8 cellular contexts compared by ENCODE assay signal in genomic region chr2:9844581-9844980, GRCh38.
A peak's percentile ranks its signal among the peaks of the same experiment; 100 is the strongest.
DNase-seq lines count a peak whose midpoint lies in the region; ATAC-seq and TF ChIP-seq lines count a peak whose summit lies in the region.

No MANE protein-coding gene starts in this region.

- H2AFZ ChIP-seq in KMS-11 (ENCODE audit: low read depth), result peak overlapping the region; percentile 89; the same call in 1 of the 2 replicates

- H3K4me3 ChIP-seq in KMS-11 (IDR thresholded peaks at IDR 0.05; ENCODE audit: insufficient read depth, low read depth, low read length) (no peak overlapping the region), astrocyte of the spinal cord (ENCODE audit: low read depth, low read length) (peak overlapping the region; percentile 73), muscle layer of duodenum (ENCODE audit: low read depth in 1 of 2, low read length in 2 of 2) (peak overlapping the region; percentile 71 to 78)

- H3K79me2 ChIP-seq in KMS-11 (ENCODE audit: insufficient read depth, low read depth), result no peaks in the 10 kb centered on the region; the same call in 1 of the 2 replicates

- TF ChIP-seq CTCF in KMS-11 (conservative IDR thresholded peaks at IDR 0.05; ENCODE audit: low read depth, low read length), result no peak
- no peak for TF ChIP-seq CTCF in astrocyte of the spinal cord (IDR thresholded peaks at IDR 0.05; ENCODE audit: low read depth, low read length)

- H3K4me1 ChIP-seq in KMS-11 (ENCODE audit: low read depth, poor library complexity, severe bottlenecking) (peaks cover 31% of the 10 kb centered on the region), muscle layer of duodenum (ENCODE audit: control insufficient read depth in 1 of 2, insufficient read depth in 2 of 2, low read length in 2 of 2) (peaks cover 0 to 12% of the 10 kb centered on the region in 2 donors)

- in situ Hi-C loops in astrocyte of the spinal cord (cut with HindIII; ENCODE audit: low sequenced_read_pairs), result no loop called here

- no peak for ATAC-seq in GM21825 (IDR thresholded peaks at IDR 0.05; ENCODE audit: unreplicated experiment)

- peak overlapping the region; percentile 84; the same call in 1 of the 2 replicates for H3K27ac ChIP-seq in KMS-11
- no peak overlapping the region for H3K27ac ChIP-seq in muscle layer of duodenum (ENCODE audit: low read length)

- peak overlapping the region; percentile 80; the same call in 1 of the 2 replicates for H3K9ac ChIP-seq in KMS-11

- H4K20me1 ChIP-seq in KMS-11 (ENCODE audit: insufficient read depth), result no peaks in the 10 kb centered on the region

- peak overlapping the region; percentile 79 for H3K4me2 ChIP-seq in KMS-11

- H3K9me3 ChIP-seq in muscle layer of duodenum (ENCODE audit: control insufficient read depth in 1 of 2, low read length in 2 of 2), result no peaks in the 10 kb centered on the region

- H3K36me3 ChIP-seq in KMS-11 (ENCODE audit: insufficient read depth) (no peaks in the 10 kb centered on the region; the same call in 1 of the 2 replicates), muscle layer of duodenum (ENCODE audit: control insufficient read depth in 1 of 2, insufficient read depth in 2 of 2, low read length in 2 of 2) (peaks cover 0 to 8% of the 10 kb centered on the region in 2 donors)

- no peaks in the 10 kb centered on the region for H3K27me3 ChIP-seq in KMS-11 (ENCODE audit: insufficient read depth, low read depth)
- no peaks in the 10 kb centered on the region for H3K27me3 ChIP-seq in muscle layer of duodenum (ENCODE audit: low read depth, low read length)

- DNase-seq in NOMO-1 (lab: John Stamatoyannopoulos, UW; ENCODE audit: unreplicated experiment in 2 of 2) (peak; percentile 5 to 42), NOMO-1 treated with dmso at 0.1 percent for 144 hours (lab: John Stamatoyannopoulos, UW; ENCODE audit: unreplicated experiment) (no peak), astrocyte of the spinal cord (ENCODE audit: low read depth, low spot score) (peak; percentile 29), NCI-H345 treated with DMSO at 0.1 percent for 48 hours (lab: John Stamatoyannopoulos, UW; ENCODE audit: unreplicated experiment) (no peak)
- no peak for DNase-seq in NK-92 treated with Interleukin-12 subunit alpha and Interleukin-12 subunit beta, amount 100 ng/mL, for 24 hours (lab: John Stamatoyannopoulos, UW)

Comparison
In these comparisons a context has a peak if more than half of its experiments do, and no peak if none do; other contexts are left out.
1. DNase-seq: peak in NOMO-1 (2 of 2) and astrocyte of the spinal cord (single experiment); none in NOMO-1 treated with dmso at 0.1 percent for 144 hours (single experiment), NCI-H345 treated with DMSO at 0.1 percent for 48 hours (single experiment) and NK-92 treated with Interleukin-12 subunit alpha and Interleukin-12 subunit beta, amount 100 ng/mL, for 24 hours (single experiment).